8 cellular contexts compared by ENCODE assay signal in genomic region chr3:184335291-184335660, GRCh38. TPM values are rescaled to one million over a fixed set of nuclear protein-coding genes. Genes with fewer than 3 reads are reported as not detected.
DNase-seq lines count a peak whose midpoint lies in the region; ATAC-seq, FAIRE-seq and TF ChIP-seq lines count a peak whose summit lies in the region.

No MANE protein-coding gene starts in this region.

- 74% methylated on average over 4 of the region's 4 CpGs for WGBS in HepG2 (ENCODE audit: low lambda C conversion rate)
- 47 to 52% methylated on average over 2 to 4 of the region's 4 CpGs for WGBS in transverse colon (ENCODE audit: low coverage in 1 of 2), 2 donors

- TF ChIP-seq POLR2A in HepG2 (IDR thresholded peaks at IDR 0.05; ENCODE audit: insufficient read depth in 1 of 2, low read depth in 2 of 2, low read length in 2 of 2): no peak
- TF ChIP-seq POLR2A in transverse colon (IDR thresholded peaks at IDR 0.05): no peak

- peak overlapping the region; percentile 89 for H3K27ac ChIP-seq in CD8-positive, alpha-beta memory T cell (ENCODE audit: low read depth, low read length)
- peak overlapping the region; percentile 84 for H3K27ac ChIP-seq in HepG2 (ENCODE audit: extremely low read length, insufficient read depth, low read length)
- H3K27ac ChIP-seq in transverse colon: peak overlapping the region; percentile 94 to 99 (median 97)

- no TSS peak for BruUV-seq in HepG2 (replicated peaks; lab: Mats Ljungman, UMichigan)

- no peak for DNase-seq in CD8-positive, alpha-beta memory T cell
- DNase-seq in activated naive CD4-positive, alpha-beta T cell treated with anti-CD3 and anti-CD28 coated beads, Interleukin-2, amount 50 U/mL, for 72 hours (ENCODE audit: low spot score in 2 of 2): no peak
- DNase-seq in HepG2 (ENCODE audit: low spot score) (no peak), transverse colon (no peak), NCI-H2029 (lab: John Stamatoyannopoulos, UW) (no peak), hippocampal formation (lab: John Stamatoyannopoulos, UW) (no peak), RKO (ENCODE audit: low spot score) (no peak)

- H3K9me3 Mint-ChIP-seq in CD8-positive, alpha-beta memory T cell: no peaks in the 10 kb centered on the region
- no peaks in the 10 kb centered on the region for H3K9me3 Mint-ChIP-seq in activated naive CD4-positive, alpha-beta T cell treated with anti-CD3 and anti-CD28 coated beads, Interleukin-2, amount 50 U/mL, for 72 hours

- H3K36me3 ChIP-seq in CD8-positive, alpha-beta memory T cell (ENCODE audit: insufficient read depth, low read length): peaks cover 29% of the 10 kb centered on the region
- H3K36me3 ChIP-seq in HepG2 (replicated peaks in 1 of 2; ENCODE audit: control insufficient read depth in 1 of 2, insufficient read depth in 2 of 2, low read length in 2 of 2): peaks cover 23 to 41% of the 10 kb centered on the region in 2 experiments
- H3K36me3 ChIP-seq in transverse colon: peaks cover 0 to 36% (median 12%) of the 10 kb centered on the region in 4 donors

- peaks cover 19% of the 10 kb centered on the region for H3K4me1 ChIP-seq in CD8-positive, alpha-beta memory T cell (ENCODE audit: insufficient read depth, low read length)
- peaks cover 18% of the 10 kb centered on the region for H3K4me1 ChIP-seq in HepG2 (ENCODE audit: insufficient read depth, low read length)
- peaks cover 12 to 28% (median 24%) of the 10 kb centered on the region in 4 donors for H3K4me1 ChIP-seq in transverse colon

- no peak for TF ChIP-seq RAD21 in HepG2 (CRISPR knock-in tag; IDR thresholded peaks at IDR 0.05)

- peak overlapping the region; percentile 91 for H3K9ac ChIP-seq in HepG2 (ENCODE audit: insufficient read depth, low read depth, low read length)

- H3K4me3 ChIP-seq in CD8-positive, alpha-beta memory T cell (ENCODE audit: low read length): peak overlapping the region; percentile 63
- H3K4me3 ChIP-seq in HepG2 (replicated peaks in 1 of 3; ENCODE audit: insufficient read depth in 1 of 3, low read depth in 2 of 3, low read length in 3 of 3) (peak overlapping the region; percentile 67 to 94 (median 80); a peak in 5 of 6 replicates), transverse colon (peak overlapping the region in 2 of 4 donors; percentile 75 to 88)

- peaks cover 30 to 47% (median 31%) of the 10 kb centered on the region in 3 donors for H3K4me1 Mint-ChIP-seq in CD8-positive, alpha-beta memory T cell

- H3K36me3 Mint-ChIP-seq in CD8-positive, alpha-beta memory T cell: peaks cover 0 to 51% (median 12%) of the 10 kb centered on the region in 3 donors
- H3K36me3 Mint-ChIP-seq in activated naive CD4-positive, alpha-beta T cell treated with anti-CD3 and anti-CD28 coated beads, Interleukin-2, amount 50 U/mL, for 72 hours: peaks cover 0 to 5% of the 10 kb centered on the region in 2 donors

- H3K4me2 ChIP-seq in HepG2 (ENCODE audit: low read depth, low read length): peak overlapping the region; percentile 94

- POLR2A ChIA-PET in CD8-positive, alpha-beta memory T cell (lab: Charles Lee): no interaction called here
- POLR2A ChIA-PET in HepG2 (lab: Yijun Ruan, JAX): interaction anchor here (0.7 to 1.0 kb wide), 2 partner anchors 9 to 10 kb away, joined by 3 to 5 read pairs; no protein-coding TSS in a partner anchor

- no peak overlapping the region for H2AFZ ChIP-seq in HepG2 (ENCODE audit: low read length)

- FAIRE-seq in HepG2 (lab: Jason Lieb, UNC): no peak

- no peaks in the 10 kb centered on the region for H3K27me3 ChIP-seq in CD8-positive, alpha-beta memory T cell (ENCODE audit: insufficient read depth, low read length, poor library complexity, severe bottlenecking)
- H3K27me3 ChIP-seq in HepG2 (ENCODE audit: control insufficient read depth in 1 of 2, insufficient read depth in 2 of 2, low read length in 2 of 2) (no peaks in the 10 kb centered on the region; a peak in 1 of 5 replicates), transverse colon (no peaks in the 10 kb centered on the region)

- TF ChIP-seq EP300 in HepG2 (IDR thresholded peaks at IDR 0.05; ENCODE audit: low read depth in 2 of 2, low read length in 2 of 2) (peak in 1 of 2 experiments; percentile 2; a peak in 1 of 4 replicates), HepG2 (CRISPR knock-in tag; IDR thresholded peaks at IDR 0.05; ENCODE audit: borderline replicate concordance) (no peak), transverse colon (IDR thresholded peaks at IDR 0.05; ENCODE audit: low read depth) (no peak)

- intact Hi-C loops in HepG2 (cut with micrococcal nuclease; ENCODE audit: unreplicated experiment) (no loop called here), transverse colon (cut with DNase I; ENCODE audit: low total_unique reads) (no loop called here)

- in situ Hi-C loops in HepG2 (cut with HindIII; ENCODE audit: extremely low pct_ligation_motif_present, low pct_unique_long_range_greater_than_20kb): no loop called here
- in situ Hi-C loops in transverse colon (cut with MboI; ENCODE audit: low pct_ligation_motif_present in 1 of 4, low pct_unique_long_range_greater_than_20kb in 1 of 4, low sequenced_read_pairs in 3 of 4): no loop called here

- H3K9me3 ChIP-seq in CD8-positive, alpha-beta memory T cell (ENCODE audit: low read length): no peaks in the 10 kb centered on the region
- H3K9me3 ChIP-seq in HepG2 (ENCODE audit: low read length) (no peaks in the 10 kb centered on the region), transverse colon (no peaks in the 10 kb centered on the region)

- ATAC-seq in HG03064 (IDR thresholded peaks at IDR 0.05; ENCODE audit: low read depth, unreplicated experiment): peak; percentile 10
- ATAC-seq in activated naive CD4-positive, alpha-beta T cell treated with anti-CD3 and anti-CD28 coated beads, Interleukin-2, amount 50 U/mL, for 72 hours: peak in 1 of 2 donors; percentile 1
- peak; percentile 13 for ATAC-seq in HepG2

- CTCF ChIA-PET in CD8-positive, alpha-beta memory T cell (lab: Charles Lee): interaction anchor here (0.7 to 0.9 kb wide), 2 partner anchors 18 to 27 kb away, joined by 3 read pairs; partner anchors contain the start of genes CLCN2 and POLR2H
- CTCF ChIA-PET in HepG2 (lab: Yijun Ruan, JAX; ENCODE audit: low intra/inter-chr PET ratio, low total read pairs): no interaction called here

- H3K4me3 Mint-ChIP-seq in CD8-positive, alpha-beta memory T cell: peak overlapping the region; percentile 84 to 89 (median 87)

- peaks cover 16% of the 10 kb centered on the region for H3K79me2 ChIP-seq in HepG2 (ENCODE audit: insufficient read depth, low read length)

- H4K20me1 ChIP-seq in HepG2 (ENCODE audit: insufficient read depth, low read length): peaks cover 19% of the 10 kb centered on the region; the same call in 1 of the 2 replicates

- H3K27ac Mint-ChIP-seq in CD8-positive, alpha-beta memory T cell: peak overlapping the region; percentile 68 to 99 (median 98)
- peak overlapping the region; percentile 85 to 92 for H3K27ac Mint-ChIP-seq in activated naive CD4-positive, alpha-beta T cell treated with anti-CD3 and anti-CD28 coated beads, Interleukin-2, amount 50 U/mL, for 72 hours

- TF ChIP-seq CTCF in HepG2 (CRISPR knock-in tag; IDR thresholded peaks at IDR 0.05) (no peak), transverse colon (IDR thresholded peaks at IDR 0.05) (no peak)

- peaks cover 0 to 5% of the 10 kb centered on the region in 2 donors for H3K27me3 Mint-ChIP-seq in CD8-positive, alpha-beta memory T cell

RNA-seq across cellular contexts. Expression of gene FAM131A, which starts 2.1 kb away (rescaled TPM):
- total RNA-seq in CD8-positive, alpha-beta memory T cell: 1 to 10 TPM; 2.2 to 2.4 TPM
- polyA plus RNA-seq in CD8-positive, alpha-beta memory T cell: 2.2 TPM
- total RNA-seq in activated naive CD4-positive, alpha-beta T cell treated with anti-CD3 and anti-CD28 coated beads, Interleukin-2, amount 50 U/mL, for 72 hours: 1 to 10 TPM; 4.1 to 6.8 TPM
- 7.4 and 9.3 TPM in 2 replicates for total RNA-seq in HepG2 (2016; rRNA removed; fragmentation: Illumina TruSeq; extraction: Trizol)
- 2.3 and 2.5 TPM in 2 replicates for total RNA-seq in HepG2 (2016; cell fraction: cytosol; rRNA removed; fragmentation: Illumina TruSeq; extraction: Trizol; ENCODE audit: low read depth)
- total RNA-seq in HepG2 (2016; cell fraction: insoluble cytoplasmic fraction; rRNA removed; fragmentation: Illumina TruSeq; extraction: Trizol): 4.8 and 8.7 TPM in 2 replicates
- total RNA-seq in HepG2 (2016; cell fraction: membrane; rRNA removed; fragmentation: Illumina TruSeq; extraction: Trizol): 7.8 and 8.3 TPM in 2 replicates
- total RNA-seq in HepG2 (2016; cell fraction: nucleus; rRNA removed; fragmentation: Illumina TruSeq; extraction: Trizol): 4.4 and 6.5 TPM in 2 replicates
- polyA plus RNA-seq in HepG2 (2011; rRNA removed): 9.2 and 14.1 TPM in 2 replicates
- 11.9 and 16.8 TPM in 2 replicates for polyA plus RNA-seq in HepG2 (2011; cell fraction: cytosol; rRNA removed)
- 23.9 and 25.8 TPM in 2 replicates for polyA plus RNA-seq in HepG2 (2011; cell fraction: nucleus; rRNA removed)
- 5.8 and 9.8 TPM in 2 replicates for polyA plus RNA-seq in HepG2 (2012)
- 2.3 and 3.2 TPM in 2 replicates for polyA plus RNA-seq in HepG2 (2016; cell fraction: cytosol; fragmentation: Illumina TruSeq; extraction: Trizol; ENCODE audit: low read depth)
- 5.3 and 7.8 TPM in 2 replicates for polyA plus RNA-seq in HepG2 (2016; cell fraction: insoluble cytoplasmic fraction; fragmentation: Illumina TruSeq; extraction: Trizol; ENCODE audit: low read depth)
- 5.7 and 5.8 TPM in 2 replicates for polyA plus RNA-seq in HepG2 (2016; cell fraction: membrane; fragmentation: Illumina TruSeq; extraction: Trizol; ENCODE audit: low read depth)
- polyA plus RNA-seq in HepG2 (2016; cell fraction: nucleus; fragmentation: Illumina TruSeq; extraction: Trizol; ENCODE audit: insufficient read depth, low read depth): 12.3 and 13.4 TPM in 2 replicates
- 22.1 and 24.2 TPM in 2 replicates for polyA minus RNA-seq in HepG2 (2011; rRNA and poly(A)+ RNA removed; ENCODE audit: low replicate concordance)
- 7.0 and 7.3 TPM in 2 replicates for polyA minus RNA-seq in HepG2 (2011; cell fraction: cytosol; rRNA and poly(A)+ RNA removed)
- polyA minus RNA-seq in HepG2 (2011; cell fraction: nucleus; rRNA and poly(A)+ RNA removed): 7.0 and 9.2 TPM in 2 replicates
- 10 to 100 TPM; 18.5 to 41.1 (median 28.8) TPM for total RNA-seq in transverse colon

RNA-seq across cellular contexts. Expression of gene EIF4G1, which starts 20.9 kb away (rescaled TPM):
- 100 to 1,000 TPM; 693 to 694 TPM for total RNA-seq in CD8-positive, alpha-beta memory T cell
- polyA plus RNA-seq in CD8-positive, alpha-beta memory T cell: 46.2 TPM
- total RNA-seq in activated naive CD4-positive, alpha-beta T cell treated with anti-CD3 and anti-CD28 coated beads, Interleukin-2, amount 50 U/mL, for 72 hours: 100 to 1,000 TPM; 256 to 376 TPM
- total RNA-seq in HepG2 (2016; rRNA removed; fragmentation: Illumina TruSeq; extraction: Trizol) (213 and 244 TPM in 2 replicates), transverse colon (100 to 1,000 TPM; 135 to 453 (median 217) TPM)
- 19.7 and 27.8 TPM in 2 replicates for total RNA-seq in HepG2 (2016; cell fraction: cytosol; rRNA removed; fragmentation: Illumina TruSeq; extraction: Trizol; ENCODE audit: low read depth)
- 208 and 223 TPM in 2 replicates for total RNA-seq in HepG2 (2016; cell fraction: insoluble cytoplasmic fraction; rRNA removed; fragmentation: Illumina TruSeq; extraction: Trizol)
- 77.1 and 81.4 TPM in 2 replicates for total RNA-seq in HepG2 (2016; cell fraction: membrane; rRNA removed; fragmentation: Illumina TruSeq; extraction: Trizol)
- total RNA-seq in HepG2 (2016; cell fraction: nucleus; rRNA removed; fragmentation: Illumina TruSeq; extraction: Trizol): 163 and 210 TPM in 2 replicates
- 208 and 228 TPM in 2 replicates for polyA plus RNA-seq in HepG2 (2011; rRNA removed)
- polyA plus RNA-seq in HepG2 (2011; cell fraction: cytosol; rRNA removed): 139 and 145 TPM in 2 replicates
- polyA plus RNA-seq in HepG2 (2011; cell fraction: nucleus; rRNA removed): 229 and 287 TPM in 2 replicates
- 122 and 142 TPM in 2 replicates for polyA plus RNA-seq in HepG2 (2012)
- polyA plus RNA-seq in HepG2 (2016; cell fraction: cytosol; fragmentation: Illumina TruSeq; extraction: Trizol; ENCODE audit: low read depth): 15.3 and 16.7 TPM in 2 replicates
- 217 and 276 TPM in 2 replicates for polyA plus RNA-seq in HepG2 (2016; cell fraction: insoluble cytoplasmic fraction; fragmentation: Illumina TruSeq; extraction: Trizol; ENCODE audit: low read depth)
- 53.0 and 64.3 TPM in 2 replicates for polyA plus RNA-seq in HepG2 (2016; cell fraction: membrane; fragmentation: Illumina TruSeq; extraction: Trizol; ENCODE audit: low read depth)
- polyA plus RNA-seq in HepG2 (2016; cell fraction: nucleus; fragmentation: Illumina TruSeq; extraction: Trizol; ENCODE audit: insufficient read depth, low read depth): 324 and 332 TPM in 2 replicates
- polyA minus RNA-seq in HepG2 (2011; rRNA and poly(A)+ RNA removed; ENCODE audit: low replicate concordance): 348 and 721 TPM in 2 replicates
- polyA minus RNA-seq in HepG2 (2011; cell fraction: cytosol; rRNA and poly(A)+ RNA removed): 122 and 123 TPM in 2 replicates
- polyA minus RNA-seq in HepG2 (2011; cell fraction: nucleus; rRNA and poly(A)+ RNA removed): 107 and 113 TPM in 2 replicates

RNA-seq across cellular contexts. Expression of gene CLCN2, which starts 26.1 kb away (rescaled TPM):
- total RNA-seq in CD8-positive, alpha-beta memory T cell: 1 to 10 TPM; 6.3 to 7.3 TPM
- polyA plus RNA-seq in CD8-positive, alpha-beta memory T cell: 0.54 TPM
- 10 to 100 TPM in 1 of 2 donors, 1 to 10 TPM in 1; 6.5 to 13.9 TPM for total RNA-seq in activated naive CD4-positive, alpha-beta T cell treated with anti-CD3 and anti-CD28 coated beads, Interleukin-2, amount 50 U/mL, for 72 hours
- total RNA-seq in HepG2 (2016; rRNA removed; fragmentation: Illumina TruSeq; extraction: Trizol) (5.2 and 13.5 TPM in 2 replicates), transverse colon (100 to 1,000 TPM in 1 of 4 donors, 10 to 100 TPM in 3; 13.7 to 246 (median 73.1) TPM)
- 6.6 and 7.6 TPM in 2 replicates for total RNA-seq in HepG2 (2016; cell fraction: cytosol; rRNA removed; fragmentation: Illumina TruSeq; extraction: Trizol; ENCODE audit: low read depth)
- total RNA-seq in HepG2 (2016; cell fraction: insoluble cytoplasmic fraction; rRNA removed; fragmentation: Illumina TruSeq; extraction: Trizol): 3.5 and 14.3 TPM in 2 replicates
- total RNA-seq in HepG2 (2016; cell fraction: membrane; rRNA removed; fragmentation: Illumina TruSeq; extraction: Trizol): 5.6 and 6.9 TPM in 2 replicates
- total RNA-seq in HepG2 (2016; cell fraction: nucleus; rRNA removed; fragmentation: Illumina TruSeq; extraction: Trizol): 19.4 and 22.0 TPM in 2 replicates
- polyA plus RNA-seq in HepG2 (2011; rRNA removed): 11.4 and 14.3 TPM in 2 replicates
- 5.5 and 6.4 TPM in 2 replicates for polyA plus RNA-seq in HepG2 (2011; cell fraction: cytosol; rRNA removed)
- polyA plus RNA-seq in HepG2 (2011; cell fraction: nucleus; rRNA removed): 41.8 and 47.0 TPM in 2 replicates
- polyA plus RNA-seq in HepG2 (2012): 5.4 and 6.1 TPM in 2 replicates
- polyA plus RNA-seq in HepG2 (2016; cell fraction: cytosol; fragmentation: Illumina TruSeq; extraction: Trizol; ENCODE audit: low read depth): 2.0 and 2.6 TPM in 2 replicates
- polyA plus RNA-seq in HepG2 (2016; cell fraction: insoluble cytoplasmic fraction; fragmentation: Illumina TruSeq; extraction: Trizol; ENCODE audit: low read depth): 4.8 and 5.5 TPM in 2 replicates
- 3.7 and 4.4 TPM in 2 replicates for polyA plus RNA-seq in HepG2 (2016; cell fraction: membrane; fragmentation: Illumina TruSeq; extraction: Trizol; ENCODE audit: low read depth)
- 50.3 and 58.1 TPM in 2 replicates for polyA plus RNA-seq in HepG2 (2016; cell fraction: nucleus; fragmentation: Illumina TruSeq; extraction: Trizol; ENCODE audit: insufficient read depth, low read depth)
- polyA minus RNA-seq in HepG2 (2011; rRNA and poly(A)+ RNA removed; ENCODE audit: low replicate concordance): 29.7 and 47.2 TPM in 2 replicates
- 5.3 and 6.0 TPM in 2 replicates for polyA minus RNA-seq in HepG2 (2011; cell fraction: cytosol; rRNA and poly(A)+ RNA removed)
- 26.4 and 31.7 TPM in 2 replicates for polyA minus RNA-seq in HepG2 (2011; cell fraction: nucleus; rRNA and poly(A)+ RNA removed)

RNA-seq across cellular contexts. Expression of gene POLR2H, which starts 26.2 kb away (rescaled TPM):
- total RNA-seq in CD8-positive, alpha-beta memory T cell: 100 to 1,000 TPM; 147 TPM
- polyA plus RNA-seq in CD8-positive, alpha-beta memory T cell: 52.1 TPM
- 100 to 1,000 TPM; 112 to 177 TPM for total RNA-seq in activated naive CD4-positive, alpha-beta T cell treated with anti-CD3 and anti-CD28 coated beads, Interleukin-2, amount 50 U/mL, for 72 hours
- total RNA-seq in HepG2 (2016; rRNA removed; fragmentation: Illumina TruSeq; extraction: Trizol) (109 and 118 TPM in 2 replicates), transverse colon (100 to 1,000 TPM in 3 of 4 donors, 10 to 100 TPM in 1; 74.4 to 206 (median 146) TPM)
- 85.0 and 90.2 TPM in 2 replicates for total RNA-seq in HepG2 (2016; cell fraction: cytosol; rRNA removed; fragmentation: Illumina TruSeq; extraction: Trizol; ENCODE audit: low read depth)
- 113 and 114 TPM in 2 replicates for total RNA-seq in HepG2 (2016; cell fraction: insoluble cytoplasmic fraction; rRNA removed; fragmentation: Illumina TruSeq; extraction: Trizol)
- total RNA-seq in HepG2 (2016; cell fraction: membrane; rRNA removed; fragmentation: Illumina TruSeq; extraction: Trizol): 110 and 111 TPM in 2 replicates
- 97.2 and 98.4 TPM in 2 replicates for total RNA-seq in HepG2 (2016; cell fraction: nucleus; rRNA removed; fragmentation: Illumina TruSeq; extraction: Trizol)
- 165 and 194 TPM in 2 replicates for polyA plus RNA-seq in HepG2 (2011; rRNA removed)
- polyA plus RNA-seq in HepG2 (2011; cell fraction: cytosol; rRNA removed): 159 and 209 TPM in 2 replicates
- 292 and 351 TPM in 2 replicates for polyA plus RNA-seq in HepG2 (2011; cell fraction: nucleus; rRNA removed)
- 85.4 and 92.7 TPM in 2 replicates for polyA plus RNA-seq in HepG2 (2012)
- polyA plus RNA-seq in HepG2 (2016; cell fraction: cytosol; fragmentation: Illumina TruSeq; extraction: Trizol; ENCODE audit: low read depth): 70.3 and 83.0 TPM in 2 replicates
- polyA plus RNA-seq in HepG2 (2016; cell fraction: insoluble cytoplasmic fraction; fragmentation: Illumina TruSeq; extraction: Trizol; ENCODE audit: low read depth): 116 and 125 TPM in 2 replicates
- 90.4 and 98.9 TPM in 2 replicates for polyA plus RNA-seq in HepG2 (2016; cell fraction: membrane; fragmentation: Illumina TruSeq; extraction: Trizol; ENCODE audit: low read depth)
- 259 and 265 TPM in 2 replicates for polyA plus RNA-seq in HepG2 (2016; cell fraction: nucleus; fragmentation: Illumina TruSeq; extraction: Trizol; ENCODE audit: insufficient read depth, low read depth)
- 73.2 and 182 TPM in 2 replicates for polyA minus RNA-seq in HepG2 (2011; rRNA and poly(A)+ RNA removed; ENCODE audit: low replicate concordance)
- 38.2 and 41.4 TPM in 2 replicates for polyA minus RNA-seq in HepG2 (2011; cell fraction: cytosol; rRNA and poly(A)+ RNA removed)
- polyA minus RNA-seq in HepG2 (2011; cell fraction: nucleus; rRNA and poly(A)+ RNA removed): 89.4 and 96.7 TPM in 2 replicates

RNA-seq across cellular contexts. Expression of gene PSMD2, which starts 36.2 kb away (rescaled TPM):
- 100 to 1,000 TPM; 334 to 342 TPM for total RNA-seq in CD8-positive, alpha-beta memory T cell
- 211 TPM for polyA plus RNA-seq in CD8-positive, alpha-beta memory T cell
- 100 to 1,000 TPM; 241 to 252 TPM for total RNA-seq in activated naive CD4-positive, alpha-beta T cell treated with anti-CD3 and anti-CD28 coated beads, Interleukin-2, amount 50 U/mL, for 72 hours
- total RNA-seq in HepG2 (2016; rRNA removed; fragmentation: Illumina TruSeq; extraction: Trizol): 200 and 312 TPM in 2 replicates
- total RNA-seq in HepG2 (2016; cell fraction: cytosol; rRNA removed; fragmentation: Illumina TruSeq; extraction: Trizol; ENCODE audit: low read depth): 27.9 and 35.3 TPM in 2 replicates
- total RNA-seq in HepG2 (2016; cell fraction: insoluble cytoplasmic fraction; rRNA removed; fragmentation: Illumina TruSeq; extraction: Trizol): 208 and 307 TPM in 2 replicates
- 69.9 and 70.8 TPM in 2 replicates for total RNA-seq in HepG2 (2016; cell fraction: membrane; rRNA removed; fragmentation: Illumina TruSeq; extraction: Trizol)
- 130 and 133 TPM in 2 replicates for total RNA-seq in HepG2 (2016; cell fraction: nucleus; rRNA removed; fragmentation: Illumina TruSeq; extraction: Trizol)
- polyA plus RNA-seq in HepG2 (2011; rRNA removed): 125 and 152 TPM in 2 replicates
- 165 and 166 TPM in 2 replicates for polyA plus RNA-seq in HepG2 (2011; cell fraction: cytosol; rRNA removed)
- 110 and 125 TPM in 2 replicates for polyA plus RNA-seq in HepG2 (2011; cell fraction: nucleus; rRNA removed)
- polyA plus RNA-seq in HepG2 (2012): 116 and 117 TPM in 2 replicates
- polyA plus RNA-seq in HepG2 (2016; cell fraction: cytosol; fragmentation: Illumina TruSeq; extraction: Trizol; ENCODE audit: low read depth): 19.9 and 25.2 TPM in 2 replicates
- polyA plus RNA-seq in HepG2 (2016; cell fraction: insoluble cytoplasmic fraction; fragmentation: Illumina TruSeq; extraction: Trizol; ENCODE audit: low read depth): 253 and 295 TPM in 2 replicates
- 36.4 and 42.7 TPM in 2 replicates for polyA plus RNA-seq in HepG2 (2016; cell fraction: membrane; fragmentation: Illumina TruSeq; extraction: Trizol; ENCODE audit: low read depth)
- 155 and 167 TPM in 2 replicates for polyA plus RNA-seq in HepG2 (2016; cell fraction: nucleus; fragmentation: Illumina TruSeq; extraction: Trizol; ENCODE audit: insufficient read depth, low read depth)
- polyA minus RNA-seq in HepG2 (2011; rRNA and poly(A)+ RNA removed; ENCODE audit: low replicate concordance): 351 and 796 TPM in 2 replicates
- 127 and 152 TPM in 2 replicates for polyA minus RNA-seq in HepG2 (2011; cell fraction: cytosol; rRNA and poly(A)+ RNA removed)
- polyA minus RNA-seq in HepG2 (2011; cell fraction: nucleus; rRNA and poly(A)+ RNA removed): 99.4 and 123 TPM in 2 replicates
- 100 to 1,000 TPM in 3 of 4 donors, 10 to 100 TPM in 1; 63.6 to 234 (median 195) TPM for total RNA-seq in transverse colon
